Comparison of ENCODE assay signal across 25 cellular contexts in genomic region chr7:149074116-149074885, GRCh38. TPM values are rescaled to one million over a fixed set of nuclear protein-coding genes. Genes with fewer than 3 reads are reported as not detected.
A peak's percentile ranks its signal among the peaks of the same experiment; 100 is the strongest.
DNase-seq lines count a peak whose midpoint lies in the region; ATAC-seq, FAIRE-seq and TF ChIP-seq lines count a peak whose summit lies in the region.
"Had no signal": no experiment of that assay in that cellular context is flagged by ENCODE, and none has a peak within 500 bp of the region (broad histone marks: within the 10 kb centered on the region; RNA-seq: fewer than 3 reads in every experiment).

No MANE protein-coding gene starts in this region.

- no TSS peak for BruUV-seq in K562 (replicated peaks; lab: Mats Ljungman, UMichigan)

- DNase-seq in CD4-positive, CD25-positive, alpha-beta regulatory T cell = no peak
- DNase-seq in GM13977 (ENCODE audit: low spot score) (peak; percentile 15), K562 (ENCODE audit: extremely low read depth in 1 of 4, low spot score in 3 of 4) (no peak), keratinocyte (ENCODE audit: low read depth, low spot score) (no peak), type B pancreatic cell (ENCODE audit: extremely low spot score, unreplicated experiment) (no peak), kidney glomerular epithelial cell (lab: John Stamatoyannopoulos, UW) (no peak)
- DNase-seq in activated CD4-positive, alpha-beta T cell treated with anti-CD3 and anti-CD28 coated beads for 48 hours = no peak
- DNase-seq: activated CD4-positive, CD25-positive, alpha-beta regulatory T cell treated with anti-CD3 and anti-CD28 coated beads, Interleukin-2, amount 50 U/mL, for 72 hours; activated gamma-delta T cell; DMS153; effector memory CD8-positive, alpha-beta T cell; islet precursor cell; NCI-H1930; NCI-H69; right lobe of liver; stimulated activated CD4-positive, alpha-beta T cell treated with anti-CD3 and anti-CD28 coated beads, Interleukin-4, amount 100 ng/mL, for 4 hours; stimulated activated naive CD4-positive, alpha-beta T cell treated with Interleukin-2 at 50 U/mL for 16 hours had no signal

- peaks cover 5 to 13% (median 6%) of the 10 kb centered on the region in 4 donors for H3K4me1 Mint-ChIP-seq in CD4-positive, CD25-positive, alpha-beta regulatory T cell
- H3K4me1 Mint-ChIP-seq in type B pancreatic cell (ENCODE audit: unreplicated experiment) = no peaks in the 10 kb centered on the region
- H3K4me1 Mint-ChIP-seq: neural progenitor cell had no signal

- dilution Hi-C loops in keratinocyte (cut with MboI; ENCODE audit: extremely low pct_ligation_motif_present, low sequenced_read_pairs) = no loop called here

- no peak overlapping the region for H3K4me3 Mint-ChIP-seq in CD4-positive, CD25-positive, alpha-beta regulatory T cell
- H3K4me3 Mint-ChIP-seq in type B pancreatic cell = no peak overlapping the region
- H3K4me3 Mint-ChIP-seq: effector memory CD8-positive, alpha-beta T cell; GM23338; neural progenitor cell had no signal

- H3K4me2 ChIP-seq in K562 (ENCODE audit: insufficient read depth, low read length) (no peak overlapping the region), keratinocyte (ENCODE audit: control insufficient read depth, extremely low read depth, insufficient read depth, low read depth, low read length) (peak overlapping the region; percentile 77)
- H3K4me2 ChIP-seq: GM23338, neural progenitor cell had no signal

- no peak for TF ChIP-seq EP300 in K562 (IDR thresholded peaks at IDR 0.05; ENCODE audit: low read length)

- no peaks in the 10 kb centered on the region for H3K9me3 ChIP-seq in CD4-positive, CD25-positive, alpha-beta regulatory T cell (ENCODE audit: control insufficient read depth in 2 of 2, low read length in 2 of 2)
- H3K9me3 ChIP-seq in K562 (replicated peaks; ENCODE audit: control insufficient read depth, insufficient read depth, low read depth, low read length) (no peaks in the 10 kb centered on the region), keratinocyte (ENCODE audit: control insufficient read depth, low read depth, low read length) (no peaks in the 10 kb centered on the region)
- H3K9me3 ChIP-seq: right lobe of liver, thoracic aorta had no signal

- H2AFZ ChIP-seq in K562 (ENCODE audit: low read depth, low read length) = no peak overlapping the region
- H2AFZ ChIP-seq in keratinocyte (ENCODE audit: control insufficient read depth, low read length) = peak overlapping the region; percentile 51
- H2AFZ ChIP-seq: GM23338, neural progenitor cell had no signal

- CTCF ChIA-PET in K562 (lab: Yijun Ruan, JAX; ENCODE audit: low intra/inter-chr PET ratio) = interaction anchor here (0.6 kb wide), 1 partner anchor 17 kb away, joined by 3 read pairs; no protein-coding TSS in a partner anchor

- WGBS in K562 (ENCODE audit: insufficient coverage, low coverage, missing lambda C conversion rate) = 52% methylated on average over 3 of the region's 3 CpGs

- H3K4me3 ChIP-seq in CD4-positive, CD25-positive, alpha-beta regulatory T cell (ENCODE audit: low read depth, low read length) = no peak overlapping the region
- H3K4me3 ChIP-seq in K562 = no peak overlapping the region
- peak overlapping the region in 2 of 3 experiments; percentile 26 to 29 for H3K4me3 ChIP-seq in keratinocyte (ENCODE audit: control insufficient read depth in 2 of 3, extremely low read depth in 1 of 3, insufficient read depth in 2 of 3, low read depth in 1 of 3, low read length in 3 of 3)
- H3K4me3 ChIP-seq: GM23338, neural progenitor cell, right lobe of liver, thoracic aorta had no signal

- H3K27ac Mint-ChIP-seq in CD4-positive, CD25-positive, alpha-beta regulatory T cell = peak overlapping the region; percentile 26 to 78 (median 67)
- H3K27ac Mint-ChIP-seq in type B pancreatic cell = no peak overlapping the region
- H3K27ac Mint-ChIP-seq: GM23338, neural progenitor cell had no signal

- peaks cover 31% of the 10 kb centered on the region for H3K36me3 ChIP-seq in CD4-positive, CD25-positive, alpha-beta regulatory T cell (ENCODE audit: control insufficient read depth, insufficient read depth, low read length)
- H3K36me3 ChIP-seq in K562 (ENCODE audit: control insufficient read depth, insufficient read depth, low read length) = peaks cover 42% of the 10 kb centered on the region; the same call in 2 of the 3 replicates
- H3K36me3 ChIP-seq in keratinocyte (ENCODE audit: control insufficient read depth in 2 of 2, extremely low read depth in 1 of 2, insufficient read depth in 2 of 2, low read length in 2 of 2) = peaks cover 23% of the 10 kb centered on the region in 2 experiments

- H3K9ac ChIP-seq in K562 (ENCODE audit: insufficient read depth in 1 of 2, low read depth in 2 of 2, low read length in 2 of 2) = no peak overlapping the region
- H3K9ac ChIP-seq in keratinocyte (ENCODE audit: control insufficient read depth, extremely low read depth, insufficient read depth, low read length) = peak overlapping the region; percentile 47
- H3K9ac ChIP-seq: neural progenitor cell had no signal

- TF ChIP-seq POLR2A in K562 (conservative IDR thresholded peaks at IDR 0.05) = no peak

- H3K79me2 ChIP-seq in K562 (ENCODE audit: control insufficient read depth, insufficient read depth, low read length) = no peaks in the 10 kb centered on the region
- H3K79me2 ChIP-seq in keratinocyte (ENCODE audit: control insufficient read depth, insufficient read depth, low read length) = no peaks in the 10 kb centered on the region

- no peaks in the 10 kb centered on the region for H4K20me1 ChIP-seq in K562 (replicated peaks; ENCODE audit: control insufficient read depth, insufficient read depth, low read length)
- no peaks in the 10 kb centered on the region for H4K20me1 ChIP-seq in keratinocyte (ENCODE audit: control insufficient read depth, extremely low read depth, insufficient read depth, low read length)

- H3K9me1 ChIP-seq in K562 (ENCODE audit: control insufficient read depth, insufficient read depth, low read length) (no peaks in the 10 kb centered on the region), keratinocyte (ENCODE audit: control insufficient read depth, extremely low read depth, insufficient read depth, low read length) (no peaks in the 10 kb centered on the region)

- H3K36me3 Mint-ChIP-seq in CD4-positive, CD25-positive, alpha-beta regulatory T cell = peaks cover 17% of the 10 kb centered on the region
- H3K36me3 Mint-ChIP-seq in type B pancreatic cell = peaks cover 18% of the 10 kb centered on the region

- no peaks in the 10 kb centered on the region for H3K9me3 Mint-ChIP-seq in CD4-positive, CD25-positive, alpha-beta regulatory T cell
- H3K9me3 Mint-ChIP-seq in type B pancreatic cell = no peaks in the 10 kb centered on the region
- H3K9me3 Mint-ChIP-seq: effector memory CD8-positive, alpha-beta T cell; GM23338 had no signal

- peaks cover 7% of the 10 kb centered on the region for H3K4me1 ChIP-seq in CD4-positive, CD25-positive, alpha-beta regulatory T cell (ENCODE audit: control insufficient read depth, insufficient read depth, low read length, poor library complexity, severe bottlenecking)
- H3K4me1 ChIP-seq in K562 (replicated peaks in 1 of 2; ENCODE audit: control insufficient read depth in 2 of 2, insufficient read depth in 2 of 2, low read length in 2 of 2) = peaks cover 0 to 12% of the 10 kb centered on the region in 2 experiments; a peak in 1 of 5 replicates
- peaks cover 16% of the 10 kb centered on the region for H3K4me1 ChIP-seq in keratinocyte (ENCODE audit: control insufficient read depth, extremely low read depth, insufficient read depth, low read length)
- H3K4me1 ChIP-seq: neural progenitor cell, right lobe of liver had no signal

- FAIRE-seq in K562 (lab: Jason Lieb, UNC) (no peak), keratinocyte (lab: Jason Lieb, UNC) (peak; percentile 55)
- FAIRE-seq: colon, G401.6, GM18507, TTC549 had no signal

- no peaks in the 10 kb centered on the region for H3K27me3 ChIP-seq in CD4-positive, CD25-positive, alpha-beta regulatory T cell (ENCODE audit: control insufficient read depth, insufficient read depth, low read length)
- no peaks in the 10 kb centered on the region for H3K27me3 ChIP-seq in K562 (ENCODE audit: control insufficient read depth in 2 of 2, insufficient read depth in 2 of 2, low read length in 2 of 2)
- no peaks in the 10 kb centered on the region for H3K27me3 ChIP-seq in keratinocyte (ENCODE audit: control insufficient read depth, extremely low read depth, insufficient read depth, low read length)
- H3K27me3 ChIP-seq: neural progenitor cell, right lobe of liver had no signal

- TF ChIP-seq CTCF in GM13977 (IDR thresholded peaks at IDR 0.05; ENCODE audit: extremely low read depth, insufficient read depth, missing control alignments) = no peak
- TF ChIP-seq CTCF in K562 (IDR thresholded peaks at IDR 0.05 in 2 of 3, conservative IDR thresholded peaks at IDR 0.05 in 1 of 3; ENCODE audit: insufficient read depth in 2 of 3, low read depth in 1 of 3, low read length in 3 of 3) = no peak
- TF ChIP-seq CTCF in keratinocyte (optimal IDR thresholded peaks at IDR 0.05 in 1 of 3, IDR thresholded peaks at IDR 0.05 in 1 of 3, conservative IDR thresholded peaks at IDR 0.05 in 1 of 3; ENCODE audit: extremely low read depth in 1 of 3, insufficient read depth in 2 of 3, low read length in 3 of 3) = no peak
- no peak for TF ChIP-seq CTCF in type B pancreatic cell (conservative IDR thresholded peaks at IDR 0.05)

- in situ Hi-C loops in GM13977 (cut with MboI; ENCODE audit: low pct_unique_long_range_greater_than_20kb, low sequenced_read_pairs, unreplicated experiment) (no loop called here), K562 (cut with MboI) (no loop called here)

- H3K27me3 Mint-ChIP-seq in CD4-positive, CD25-positive, alpha-beta regulatory T cell = no peaks in the 10 kb centered on the region
- H3K27me3 Mint-ChIP-seq in type B pancreatic cell = no peaks in the 10 kb centered on the region
- H3K27me3 Mint-ChIP-seq: effector memory CD8-positive, alpha-beta T cell had no signal

- intact Hi-C loops in K562 (cut with micrococcal nuclease) = loop anchor here (10.0 kb wide), 1 partner anchor 500 kb away; no protein-coding TSS in a partner anchor

- POLR2A ChIA-PET in K562 (lab: Yijun Ruan, JAX) = no interaction called here

- H3K27ac ChIP-seq in CD4-positive, CD25-positive, alpha-beta regulatory T cell (ENCODE audit: insufficient read depth, low read length, poor library complexity, severe bottlenecking) = no peak overlapping the region
- no peak overlapping the region for H3K27ac ChIP-seq in K562 (ENCODE audit: extremely low read depth, low read depth, low read length)
- peak overlapping the region; percentile 48 for H3K27ac ChIP-seq in keratinocyte (ENCODE audit: control insufficient read depth, insufficient read depth, low read length)
- H3K27ac ChIP-seq: C4-2B, neural progenitor cell, right lobe of liver, thoracic aorta had no signal

- ATAC-seq in CD4-positive, CD25-positive, alpha-beta regulatory T cell (ENCODE audit: low read depth in 2 of 2) = no peak
- no peak for ATAC-seq in K562
- ATAC-seq: effector memory CD8-positive, alpha-beta T cell; GM23338; right lobe of liver had no signal

- no peak for TF ChIP-seq RAD21 in K562 (CRISPR knock-in tag; conservative IDR thresholded peaks at IDR 0.05 in 1 of 2, IDR thresholded peaks at IDR 0.05 in 1 of 2)

RNA-seq across cellular contexts. Expression of gene ZNF786, which starts 16.2 kb away (rescaled TPM):
- total RNA-seq in CD4-positive, CD25-positive, alpha-beta regulatory T cell = 6.3 TPM
- polyA plus RNA-seq in CD4-positive, CD25-positive, alpha-beta regulatory T cell = 1 to 10 TPM; 1.5 to 9.9 (median 6.0) TPM
- 6.3 and 10.7 TPM in 2 replicates for total RNA-seq in K562 (2011; cell fraction: chromatin; rRNA removed; ENCODE audit: low replicate concordance)
- total RNA-seq in K562 (2011; cell fraction: nucleolus; rRNA removed) = 6.3 and 9.2 TPM in 2 replicates
- 4.2 and 5.9 TPM in 2 replicates for total RNA-seq in K562 (2011; cell fraction: nucleoplasm; rRNA removed)
- total RNA-seq in K562 (2014; rRNA removed) (5.4 and 5.6 TPM in 2 replicates), K562 (2014; rRNA removed; fragmentation: Illumina TruSeq; extraction: Trizol) (1.8 and 2.2 TPM in 2 replicates), K562 (2015; rRNA removed; fragmentation: Illumina TruSeq; extraction: Trizol) (3.6 and 3.9 TPM in 2 replicates), K562 (2021) (4.0 and 4.6 TPM in 2 replicates), type B pancreatic cell (ENCODE audit: low replicate concordance) (12.6 and 13.3 TPM in 2 replicates)
- polyA plus RNA-seq in K562 (2011; rRNA removed) (2.6 and 3.0 TPM in 2 replicates), K562 (2014; fragmentation: Illumina TruSeq; extraction: Trizol) (2.3 and 2.9 TPM in 2 replicates), K562 (2014; fragmentation: Nextera tagmentation; extraction: Ambion mirVana) (under 1 TPM; 0.31 to 0.49 TPM), K562 (2014; rRNA removed) (3.1 and 3.2 TPM in 2 replicates), keratinocyte (2.8 to 4.0 TPM (median 3.3 TPM) in 3 replicates)
- polyA plus RNA-seq in K562 (2011; cell fraction: cytosol; rRNA removed) = 2.4 and 5.0 TPM in 2 replicates
- 2.1 and 4.0 TPM in 2 replicates for polyA plus RNA-seq in K562 (2011; cell fraction: nucleus; rRNA removed)
- 2.8 TPM in 2 replicates for polyA plus RNA-seq in K562 (2012)
- 4.5 and 5.3 TPM in 2 replicates for polyA minus RNA-seq in K562 (2011; rRNA and poly(A)+ RNA removed)
- 4.0 and 4.7 TPM in 2 replicates for polyA minus RNA-seq in K562 (2011; cell fraction: cytosol; rRNA and poly(A)+ RNA removed)
- polyA minus RNA-seq in K562 (2011; cell fraction: nucleus; rRNA and poly(A)+ RNA removed) = 4.2 and 5.1 TPM in 2 replicates
- polyA plus RNA-seq in keratinocyte (2011; ENCODE audit: low read depth) = 1.9 TPM
- polyA plus RNA-seq in keratinocyte (2011; cell fraction: cytosol; rRNA removed) = 2.1 and 2.2 TPM in 2 replicates
- polyA plus RNA-seq in keratinocyte (2011; cell fraction: nucleus; rRNA removed) = 6.6 and 6.9 TPM in 2 replicates
- 3.7 and 4.2 TPM in 2 replicates for polyA plus RNA-seq in keratinocyte (2012; ENCODE audit: low replicate concordance)
- 2.3 to 9.4 TPM (median 7.8 TPM) in 3 replicates for polyA minus RNA-seq in keratinocyte
- 9.2 TPM for polyA minus RNA-seq in keratinocyte (2011; cell fraction: cytosol; rRNA and poly(A)+ RNA removed)
- 7.7 and 11.5 TPM in 2 replicates for polyA minus RNA-seq in keratinocyte (2011; cell fraction: nucleus; rRNA and poly(A)+ RNA removed)

RNA-seq across cellular contexts. Expression of gene PDIA4, which starts 46.0 kb away (rescaled TPM):
- 33.4 TPM for total RNA-seq in CD4-positive, CD25-positive, alpha-beta regulatory T cell
- 10 to 100 TPM; 66.8 to 78.3 (median 72.6) TPM for polyA plus RNA-seq in CD4-positive, CD25-positive, alpha-beta regulatory T cell
- total RNA-seq in K562 (2011; cell fraction: chromatin; rRNA removed; ENCODE audit: low replicate concordance) = 187 and 270 TPM in 2 replicates
- total RNA-seq in K562 (2011; cell fraction: nucleolus; rRNA removed) = 352 and 378 TPM in 2 replicates
- 244 and 324 TPM in 2 replicates for total RNA-seq in K562 (2011; cell fraction: nucleoplasm; rRNA removed)
- total RNA-seq in K562 (2014; rRNA removed) = 158 and 178 TPM in 2 replicates
- 82.7 and 91.5 TPM in 2 replicates for total RNA-seq in K562 (2014; rRNA removed; fragmentation: Illumina TruSeq; extraction: Trizol)
- total RNA-seq in K562 (2015; rRNA removed; fragmentation: Illumina TruSeq; extraction: Trizol) = 136 TPM in 2 replicates
- total RNA-seq in K562 (2021) = 159 and 161 TPM in 2 replicates
- 146 and 186 TPM in 2 replicates for polyA plus RNA-seq in K562 (2011; rRNA removed)
- 107 and 158 TPM in 2 replicates for polyA plus RNA-seq in K562 (2011; cell fraction: cytosol; rRNA removed)
- polyA plus RNA-seq in K562 (2011; cell fraction: nucleus; rRNA removed) = 149 and 181 TPM in 2 replicates
- polyA plus RNA-seq in K562 (2012) = 137 and 177 TPM in 2 replicates
- polyA plus RNA-seq in K562 (2014; fragmentation: Illumina TruSeq; extraction: Trizol) = 143 and 175 TPM in 2 replicates
- polyA plus RNA-seq in K562 (2014; fragmentation: Nextera tagmentation; extraction: Ambion mirVana) = 10 to 100 TPM in 1 of 2 experiments, 1 to 10 TPM in 1; 9.1 to 14.5 TPM
- 155 and 171 TPM in 2 replicates for polyA plus RNA-seq in K562 (2014; rRNA removed)
- 147 and 177 TPM in 2 replicates for polyA minus RNA-seq in K562 (2011; rRNA and poly(A)+ RNA removed)
- 90.9 and 121 TPM in 2 replicates for polyA minus RNA-seq in K562 (2011; cell fraction: cytosol; rRNA and poly(A)+ RNA removed)
- polyA minus RNA-seq in K562 (2011; cell fraction: nucleus; rRNA and poly(A)+ RNA removed) = 30.0 and 68.5 TPM in 2 replicates
- polyA plus RNA-seq in keratinocyte = 97.1 to 270 TPM (median 145 TPM) in 3 replicates
- polyA plus RNA-seq in keratinocyte (2011; ENCODE audit: low read depth) = 68.3 TPM
- polyA plus RNA-seq in keratinocyte (2011; cell fraction: cytosol; rRNA removed) = 51.5 and 52.7 TPM in 2 replicates
- 143 and 148 TPM in 2 replicates for polyA plus RNA-seq in keratinocyte (2011; cell fraction: nucleus; rRNA removed)
- polyA plus RNA-seq in keratinocyte (2012; ENCODE audit: low replicate concordance) = 62.5 and 209 TPM in 2 replicates
- polyA minus RNA-seq in keratinocyte = 103 to 122 TPM (median 112 TPM) in 3 replicates
- 85.0 TPM for polyA minus RNA-seq in keratinocyte (2011; cell fraction: cytosol; rRNA and poly(A)+ RNA removed)
- polyA minus RNA-seq in keratinocyte (2011; cell fraction: nucleus; rRNA and poly(A)+ RNA removed) = 106 and 149 TPM in 2 replicates
- 198 and 209 TPM in 2 replicates for total RNA-seq in type B pancreatic cell (ENCODE audit: low replicate concordance)

RNA-seq across cellular contexts. Expression of gene ZNF425, which starts 51.8 kb away (rescaled TPM):
- 0.35 TPM for total RNA-seq in CD4-positive, CD25-positive, alpha-beta regulatory T cell
- polyA plus RNA-seq in CD4-positive, CD25-positive, alpha-beta regulatory T cell = 1 to 10 TPM in 2 of 4 donors, under 1 TPM in 2; 0.64 to 1.4 (median 0.91) TPM
- total RNA-seq in K562 (2011; cell fraction: chromatin; rRNA removed; ENCODE audit: low replicate concordance) = 0.62 and 1.0 TPM in 2 replicates
- total RNA-seq in K562 (2011; cell fraction: nucleolus; rRNA removed) = 0.50 and 0.66 TPM in 2 replicates
- 0.66 TPM in 1 of 2 replicates, not detected in the other for total RNA-seq in K562 (2011; cell fraction: nucleoplasm; rRNA removed)
- total RNA-seq in K562 (2014; rRNA removed) = 0.37 and 0.59 TPM in 2 replicates
- total RNA-seq in K562 (2014; rRNA removed; fragmentation: Illumina TruSeq; extraction: Trizol) = 0.36 and 0.48 TPM in 2 replicates
- total RNA-seq in K562 (2015; rRNA removed; fragmentation: Illumina TruSeq; extraction: Trizol) = 0.80 and 0.87 TPM in 2 replicates
- 0.49 and 0.66 TPM in 2 replicates for total RNA-seq in K562 (2021)
- 0.54 and 0.79 TPM in 2 replicates for polyA plus RNA-seq in K562 (2011; rRNA removed)
- polyA plus RNA-seq in K562 (2011; cell fraction: cytosol; rRNA removed) = 0.57 and 0.91 TPM in 2 replicates
- polyA plus RNA-seq in K562 (2011; cell fraction: nucleus; rRNA removed) = 0.20 and 0.22 TPM in 2 replicates
- 0.57 and 0.79 TPM in 2 replicates for polyA plus RNA-seq in K562 (2012)
- polyA plus RNA-seq in K562 (2014; fragmentation: Illumina TruSeq; extraction: Trizol) = 0.36 and 0.83 TPM in 2 replicates
- polyA plus RNA-seq in K562 (2014; fragmentation: Nextera tagmentation; extraction: Ambion mirVana) = under 1 TPM; 0.03 to 0.31 TPM
- 0.65 and 0.89 TPM in 2 replicates for polyA plus RNA-seq in K562 (2014; rRNA removed)
- polyA minus RNA-seq in K562 (2011; rRNA and poly(A)+ RNA removed) = 0.49 and 1.3 TPM in 2 replicates
- 1.5 TPM in 1 of 2 replicates, not detected in the other for polyA minus RNA-seq in K562 (2011; cell fraction: cytosol; rRNA and poly(A)+ RNA removed)
- 0.56 and 0.94 TPM in 2 replicates for polyA minus RNA-seq in K562 (2011; cell fraction: nucleus; rRNA and poly(A)+ RNA removed)
- 1.5 to 2.3 TPM (median 1.8 TPM) in 3 replicates for polyA plus RNA-seq in keratinocyte
- polyA plus RNA-seq in keratinocyte (2011; ENCODE audit: low read depth) = 4.7 TPM
- polyA plus RNA-seq in keratinocyte (2011; cell fraction: cytosol; rRNA removed) = 1.5 and 2.0 TPM in 2 replicates
- polyA plus RNA-seq in keratinocyte (2011; cell fraction: nucleus; rRNA removed) = 2.5 and 3.2 TPM in 2 replicates
- polyA plus RNA-seq in keratinocyte (2012; ENCODE audit: low replicate concordance) = 2.2 and 2.9 TPM in 2 replicates
- polyA minus RNA-seq in keratinocyte = 2.1 to 4.3 TPM (median 2.2 TPM) in 3 replicates
- 2.1 TPM for polyA minus RNA-seq in keratinocyte (2011; cell fraction: cytosol; rRNA and poly(A)+ RNA removed)
- polyA minus RNA-seq in keratinocyte (2011; cell fraction: nucleus; rRNA and poly(A)+ RNA removed) = 2.1 and 4.0 TPM in 2 replicates
- total RNA-seq in type B pancreatic cell (ENCODE audit: low replicate concordance) = 4.5 and 7.0 TPM in 2 replicates

Comparison
In these comparisons a context has a peak if more than half of its experiments do, and no peak if none do; other contexts are left out.
1. H3K4me3 ChIP-seq: peak in keratinocyte (2 of 3); none in CD4-positive, CD25-positive, alpha-beta regulatory T cell (single experiment) and K562 (single experiment).